In the genomic region with DNA sequence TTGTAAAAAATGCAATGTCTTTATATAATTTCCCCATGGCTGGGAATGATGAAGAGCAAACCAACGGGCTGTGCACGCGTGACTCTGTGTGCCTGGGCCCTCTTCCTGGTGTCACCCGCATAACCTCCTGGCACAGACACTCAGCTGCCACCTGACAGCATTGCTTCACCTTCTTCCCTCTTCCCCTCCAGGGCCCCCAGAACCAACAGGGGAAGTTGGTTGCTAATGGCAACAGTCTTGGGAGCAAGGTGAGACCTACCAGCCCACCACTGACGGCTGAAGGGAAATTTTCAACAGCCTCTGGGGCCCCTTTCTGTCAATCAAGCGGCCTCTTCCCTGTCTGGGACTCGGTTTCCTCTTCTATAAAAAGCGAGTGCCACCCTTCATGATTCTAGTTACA, we compare ENCODE assay signal across 16 cellular contexts. TPM values are rescaled to one million over a fixed set of nuclear protein-coding genes. Genes with fewer than 3 reads are reported as not detected.
DNase-seq lines count a peak whose midpoint lies in the region; ATAC-seq and TF ChIP-seq lines count a peak whose summit lies in the region.
"Had no signal": no experiment of that assay in that cellular context is flagged by ENCODE, and none has a peak within 500 bp of the region (broad histone marks: within the 10 kb centered on the region; RNA-seq: fewer than 3 reads in every experiment).

No MANE protein-coding gene starts in this region.

- peak overlapping the region in 5 of 8 donors; percentile 43 to 78 (median 64) for H3K27ac Mint-ChIP-seq in CD8-positive, alpha-beta memory T cell
- H3K27ac Mint-ChIP-seq in T-helper 17 cell (peak overlapping the region; percentile 27), mesothelial cell of epicardium (peak overlapping the region; percentile 55)

- H3K4me3 ChIP-seq in CD8-positive, alpha-beta memory T cell (ENCODE audit: low read length): no peak overlapping the region

- H3K9me3 ChIP-seq in CD8-positive, alpha-beta memory T cell (ENCODE audit: low read length): no peaks in the 10 kb centered on the region
- no peaks in the 10 kb centered on the region for H3K9me3 ChIP-seq in T-helper 17 cell (ENCODE audit: control insufficient read depth, low read length, poor library complexity, severe bottlenecking)
- H3K9me3 ChIP-seq: BE2C, SK-N-SH had no signal

- CTCF ChIA-PET in CD8-positive, alpha-beta memory T cell (lab: Charles Lee): no interaction called here

- TF ChIP-seq POLR2A in GM18505 (IDR thresholded peaks at IDR 0.05; ENCODE audit: borderline replicate concordance, extremely low read depth, insufficient read depth, insufficient read length): no peak

- H3K27ac ChIP-seq in CD8-positive, alpha-beta memory T cell (ENCODE audit: low read depth, low read length): no peak overlapping the region
- H3K27ac ChIP-seq: parathyroid adenoma had no signal

- H3K4me1 Mint-ChIP-seq in CD8-positive, alpha-beta memory T cell: peaks cover 65 to 89% (median 70%) of the 10 kb centered on the region in 3 donors
- H3K4me1 Mint-ChIP-seq in T-helper 17 cell (peaks cover 48% of the 10 kb centered on the region), mesothelial cell of epicardium (peaks cover 72% of the 10 kb centered on the region)

- peaks cover 50% of the 10 kb centered on the region for H3K4me1 ChIP-seq in CD8-positive, alpha-beta memory T cell (ENCODE audit: insufficient read depth, low read length)

- H3K4me3 Mint-ChIP-seq in CD8-positive, alpha-beta memory T cell: peak overlapping the region in 1 of 7 donors; percentile 44
- H3K4me3 Mint-ChIP-seq in T-helper 17 cell (peak overlapping the region; percentile 67), mesothelial cell of epicardium (no peak overlapping the region)

- no peak for TF ChIP-seq CTCF in mesothelial cell of epicardium (IDR thresholded peaks at IDR 0.05; ENCODE audit: unreplicated experiment)

- H3K27me3 Mint-ChIP-seq in CD8-positive, alpha-beta memory T cell: no peaks in the 10 kb centered on the region
- H3K27me3 Mint-ChIP-seq in T-helper 17 cell (no peaks in the 10 kb centered on the region), mesothelial cell of epicardium (ENCODE audit: low read depth) (no peaks in the 10 kb centered on the region)

- ATAC-seq in HG02610 (IDR thresholded peaks at IDR 0.05; ENCODE audit: unreplicated experiment): peak; percentile 27
- no peak for ATAC-seq in T-helper 17 cell
- ATAC-seq in GM18505 (IDR thresholded peaks at IDR 0.05; ENCODE audit: unreplicated experiment): no peak
- no peak for ATAC-seq in HG03045 (IDR thresholded peaks at IDR 0.05; ENCODE audit: unreplicated experiment)
- ATAC-seq: esophagus mucosa had no signal

- H3K36me3 Mint-ChIP-seq in CD8-positive, alpha-beta memory T cell: peaks cover 0 to 29% (median 1%) of the 10 kb centered on the region in 3 donors
- H3K36me3 Mint-ChIP-seq in T-helper 17 cell (ENCODE audit: low read depth) (no peaks in the 10 kb centered on the region), mesothelial cell of epicardium (peaks cover 8% of the 10 kb centered on the region)

- H3K36me3 ChIP-seq in CD8-positive, alpha-beta memory T cell (ENCODE audit: insufficient read depth, low read length): no peaks in the 10 kb centered on the region
- H3K36me3 ChIP-seq: BE2C had no signal

- DNase-seq in CD8-positive, alpha-beta memory T cell: peak in 1 of 5 donors; percentile 47
- no peak for DNase-seq in T-helper 17 cell
- no peak for DNase-seq in mesothelial cell of epicardium (ENCODE audit: low spot score in 2 of 2, unreplicated experiment in 2 of 2)
- DNase-seq in iPS-NIHi7 (ENCODE audit: extremely low spot score): no peak
- DNase-seq in stimulated activated CD4-positive, alpha-beta T cell treated with anti-CD3 and anti-CD28 coated beads, Interleukin-15, amount 100 ng/mL, for 24 hours: no peak
- DNase-seq: activated naive CD4-positive, alpha-beta T cell; BE2C; mesenchymal stem cell; NCI-H146; NCI-H82; SK-N-SH had no signal

- no peaks in the 10 kb centered on the region for H3K27me3 ChIP-seq in CD8-positive, alpha-beta memory T cell (ENCODE audit: insufficient read depth, low read length, poor library complexity, severe bottlenecking)
- H3K27me3 ChIP-seq: BE2C had no signal

- POLR2A ChIA-PET in CD8-positive, alpha-beta memory T cell (lab: Charles Lee): no interaction called here

- no peaks in the 10 kb centered on the region for H3K9me3 Mint-ChIP-seq in CD8-positive, alpha-beta memory T cell
- no peaks in the 10 kb centered on the region for H3K9me3 Mint-ChIP-seq in mesothelial cell of epicardium

RNA-seq across cellular contexts. Expression of gene SSBP3, which starts 33.2 kb away (rescaled TPM):
- total RNA-seq in CD8-positive, alpha-beta memory T cell: 10 to 100 TPM; 41.6 to 52.7 TPM
- polyA plus RNA-seq in CD8-positive, alpha-beta memory T cell: 17.6 TPM
- total RNA-seq in T-helper 17 cell (10 to 100 TPM; 64.9 to 67.4 TPM), mesothelial cell of epicardium (171 to 188 TPM (median 172 TPM) in 3 replicates)
